Comparison of ENCODE assay signal across 8 cellular contexts in the genomic region with DNA sequence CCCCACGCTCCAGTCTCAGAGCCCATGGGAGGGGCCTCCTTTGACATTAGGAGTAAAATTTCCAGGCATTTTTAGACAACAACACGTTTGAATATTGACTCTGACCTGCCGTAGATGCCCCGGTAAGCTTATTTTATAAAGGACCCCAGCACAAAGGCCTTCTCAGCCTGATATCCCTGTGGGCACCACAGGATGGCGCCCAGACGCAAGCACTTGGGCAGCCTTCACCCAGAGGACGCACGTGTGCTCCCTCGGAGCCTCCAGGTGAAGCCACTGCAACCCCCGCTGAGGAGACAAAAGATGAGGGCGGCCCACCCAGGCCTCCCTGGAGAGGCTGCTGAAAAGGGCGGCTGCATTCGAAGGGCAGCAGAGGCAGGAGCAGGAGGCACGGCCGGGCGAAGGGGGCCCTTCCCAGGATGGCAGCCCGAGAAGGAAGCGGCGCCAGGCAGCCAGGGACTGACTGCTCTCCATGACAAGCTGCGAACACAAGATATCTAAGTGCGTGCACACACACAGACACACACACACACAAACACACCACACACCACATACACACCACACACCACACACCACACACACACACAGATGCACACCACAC. TPM values are rescaled to one million over a fixed set of nuclear protein-coding genes. Genes with fewer than 3 reads are reported as not detected.
DNase-seq lines count a peak whose midpoint lies in the region; TF ChIP-seq lines count a peak whose summit lies in the region.

No MANE protein-coding gene starts in this region.

- intact Hi-C loops in esophagus muscularis mucosa (cut with DNase I) = no loop called here

- WGBS in esophagus muscularis mucosa = 48% methylated on average over 20 of the region's 21 CpGs

- H3K9me3 ChIP-seq in esophagus muscularis mucosa = no peaks in the 10 kb centered on the region

- H3K27ac ChIP-seq in esophagus muscularis mucosa (replicated peaks in 1 of 4) = no peak overlapping the region

- H3K4me1 ChIP-seq in esophagus muscularis mucosa = no peaks in the 10 kb centered on the region

- no peak overlapping the region for H3K4me3 ChIP-seq in esophagus muscularis mucosa

- peak; percentile 33 for DNase-seq in A172 (ENCODE audit: low spot score)
- no peak for DNase-seq in GM10266 (ENCODE audit: extremely low spot score)
- DNase-seq in NOMO-1 treated with DMSO at 0.1 percent for 48 hours (lab: John Stamatoyannopoulos, UW; ENCODE audit: unreplicated experiment) = peak; percentile 64
- peak; percentile 9 for DNase-seq in activated effector memory CD4-positive, alpha-beta T cell treated with Interleukin-2 at 50 U/mL for 16 hours
- DNase-seq in iPS-NIHi11 (ENCODE audit: low spot score) = peak; percentile 83
- peak; percentile 23 for DNase-seq in stimulated activated CD8-positive, alpha-beta memory T cell treated with anti-CD3 and anti-CD28 coated beads, Interleukin-12 subunit alpha, Interleukin-12 subunit beta, amount 100 ng/mL, for 1 hour (ENCODE audit: low read depth)
- DNase-seq in esophagus muscularis mucosa (ENCODE audit: extremely low spot score) = no peak
- no peak for DNase-seq in dedifferentiated amniotic fluid mesenchymal stem cell (ENCODE audit: extremely low spot score)

- TF ChIP-seq CTCF in GM10266 (IDR thresholded peaks at IDR 0.05; ENCODE audit: control insufficient read depth, insufficient read depth, low read depth, missing control alignments) (peak; percentile 35), esophagus muscularis mucosa (IDR thresholded peaks at IDR 0.05) (peak in 1 of 3 experiments; percentile 39)

- no peak for TF ChIP-seq EP300 in esophagus muscularis mucosa (IDR thresholded peaks at IDR 0.05)

- no peaks in the 10 kb centered on the region for H3K36me3 ChIP-seq in esophagus muscularis mucosa

- H3K27me3 ChIP-seq in esophagus muscularis mucosa = peaks cover 0 to 85% (median 3%) of the 10 kb centered on the region in 4 donors

- TF ChIP-seq POLR2A in esophagus muscularis mucosa (IDR thresholded peaks at IDR 0.05; ENCODE audit: low read depth) = no peak

RNA-seq across cellular contexts. Expression of gene TH, which starts 15.2 kb away (rescaled TPM):
- total RNA-seq in A172 (2014; rRNA removed; shearing (Covaris generic)) = 0.26 and 0.43 TPM in 2 replicates
- total RNA-seq in esophagus muscularis mucosa = 1 to 10 TPM in 1 of 4 donors, not detected in 3; 1.3 TPM

RNA-seq across cellular contexts. Expression of gene INS, which starts 25.8 kb away (rescaled TPM):
- total RNA-seq in A172 (2014; rRNA removed; shearing (Covaris generic)) = not detected in 2 replicates
- total RNA-seq in esophagus muscularis mucosa = not detected

RNA-seq across cellular contexts. Expression of gene IGF2, which starts 47.6 kb away (rescaled TPM):
- total RNA-seq in A172 (2014; rRNA removed; shearing (Covaris generic)) = 0.67 and 0.90 TPM in 2 replicates
- 10 to 100 TPM; 25.5 to 59.6 (median 33.0) TPM for total RNA-seq in esophagus muscularis mucosa

Comparison
In these comparisons a context has a peak if more than half of its experiments do, and no peak if none do; other contexts are left out.
1. DNase-seq: peak in A172 (single experiment), NOMO-1 treated with DMSO at 0.1 percent for 48 hours (single experiment), activated effector memory CD4-positive, alpha-beta T cell treated with Interleukin-2 at 50 U/mL for 16 hours (single experiment), iPS-NIHi11 (single experiment) and stimulated activated CD8-positive, alpha-beta memory T cell treated with anti-CD3 and anti-CD28 coated beads, Interleukin-12 subunit alpha, Interleukin-12 subunit beta, amount 100 ng/mL, for 1 hour (single experiment); none in GM10266 (single experiment), esophagus muscularis mucosa (single experiment) and dedifferentiated amniotic fluid mesenchymal stem cell (single experiment).
2. RNA of gene IGF2, which starts 47.6 kb away (total RNA-seq): 25.5 to 59.6 TPM in esophagus muscularis mucosa; 0.67 to 0.90 TPM in A172; every median in the first group is over 10 times any median in the second.